ENCODE assay signal across 15 cellular contexts in genomic region chr1:3142236-3142635, GRCh38.
DNase-seq lines count a peak whose midpoint lies in the region; ATAC-seq and TF ChIP-seq lines count a peak whose summit lies in the region.
"Had no signal": no experiment of that assay in that cellular context is flagged by ENCODE, and none has a peak within 500 bp of the region (broad histone marks: within the 10 kb centered on the region; RNA-seq: fewer than 3 reads in every experiment).

No MANE protein-coding gene starts in this region.

- H3K4me3 ChIP-seq in ascending aorta (no peak overlapping the region), tibial nerve (no peak overlapping the region)
- no peak overlapping the region for H3K4me3 ChIP-seq in CD8-positive, alpha-beta memory T cell (ENCODE audit: low read length)
- H3K4me3 ChIP-seq: GM23248 had no signal

- TF ChIP-seq POLR2A in tibial nerve (IDR thresholded peaks at IDR 0.05): no peak

- POLR2A ChIA-PET in CD8-positive, alpha-beta memory T cell (lab: Charles Lee): no interaction called here

- peaks cover 2 to 39% of the 10 kb centered on the region in 2 donors for H3K4me1 ChIP-seq in ascending aorta
- H3K4me1 ChIP-seq in tibial nerve: peaks cover 0 to 69% (median 10%) of the 10 kb centered on the region in 4 donors
- H3K4me1 ChIP-seq in CD8-positive, alpha-beta memory T cell (ENCODE audit: insufficient read depth, low read length): no peaks in the 10 kb centered on the region

- peak overlapping the region; percentile 56 for H3K4me3 Mint-ChIP-seq in neural crest cell
- H3K4me3 Mint-ChIP-seq in CD8-positive, alpha-beta memory T cell: no peak overlapping the region
- H3K4me3 Mint-ChIP-seq in activated T-helper 17 cell treated with anti-CD3 and anti-CD28 coated beads, Interleukin-2, amount 50 U/mL, for 72 hours: no peak overlapping the region
- H3K4me3 Mint-ChIP-seq: CD14-positive monocyte; CD4-positive, alpha-beta T cell; H9 had no signal

- TF ChIP-seq CTCF in ascending aorta (IDR thresholded peaks at IDR 0.05) (no peak), neural crest cell (conservative IDR thresholded peaks at IDR 0.05) (no peak), tibial nerve (IDR thresholded peaks at IDR 0.05) (no peak)

- H3K27me3 ChIP-seq in ascending aorta (no peaks in the 10 kb centered on the region), tibial nerve (peaks cover 0 to 10% of the 10 kb centered on the region in 2 donors)
- no peaks in the 10 kb centered on the region for H3K27me3 ChIP-seq in CD8-positive, alpha-beta memory T cell (ENCODE audit: insufficient read depth, low read length, poor library complexity, severe bottlenecking)

- H3K9me3 ChIP-seq in ascending aorta: no peaks in the 10 kb centered on the region
- no peaks in the 10 kb centered on the region for H3K9me3 ChIP-seq in tibial nerve
- H3K9me3 ChIP-seq in CD8-positive, alpha-beta memory T cell (ENCODE audit: low read length): no peaks in the 10 kb centered on the region

- peaks cover 64% of the 10 kb centered on the region for H3K4me1 Mint-ChIP-seq in neural crest cell
- no peaks in the 10 kb centered on the region for H3K4me1 Mint-ChIP-seq in CD8-positive, alpha-beta memory T cell
- H3K4me1 Mint-ChIP-seq in activated T-helper 17 cell treated with anti-CD3 and anti-CD28 coated beads, Interleukin-2, amount 50 U/mL, for 72 hours: peaks cover 5% of the 10 kb centered on the region
- H3K4me1 Mint-ChIP-seq: CD14-positive monocyte had no signal

- peak overlapping the region; percentile 35 for H3K27ac Mint-ChIP-seq in neural crest cell (ENCODE audit: unreplicated experiment)
- no peak overlapping the region for H3K27ac Mint-ChIP-seq in CD8-positive, alpha-beta memory T cell
- H3K27ac Mint-ChIP-seq in activated T-helper 17 cell treated with anti-CD3 and anti-CD28 coated beads, Interleukin-2, amount 50 U/mL, for 72 hours: no peak overlapping the region
- H3K27ac Mint-ChIP-seq: CD14-positive monocyte; CD4-positive, alpha-beta T cell; H9 had no signal

- peaks cover 6% of the 10 kb centered on the region for H3K27me3 Mint-ChIP-seq in neural crest cell (ENCODE audit: low read depth)
- no peaks in the 10 kb centered on the region for H3K27me3 Mint-ChIP-seq in CD8-positive, alpha-beta memory T cell
- H3K27me3 Mint-ChIP-seq in activated T-helper 17 cell treated with anti-CD3 and anti-CD28 coated beads, Interleukin-2, amount 50 U/mL, for 72 hours: no peaks in the 10 kb centered on the region
- H3K27me3 Mint-ChIP-seq: CD4-positive, alpha-beta T cell had no signal

- intact Hi-C loops in ascending aorta (cut with DNase I): no loop called here

- TF ChIP-seq EP300 in tibial nerve (IDR thresholded peaks at IDR 0.05): no peak

- 12 to 38% methylated on average over 8 to 17 of the region's 17 CpGs for WGBS in tibial nerve, 2 donors

- H3K9me3 Mint-ChIP-seq in neural crest cell: no peaks in the 10 kb centered on the region
- no peaks in the 10 kb centered on the region for H3K9me3 Mint-ChIP-seq in CD8-positive, alpha-beta memory T cell
- H3K9me3 Mint-ChIP-seq in activated T-helper 17 cell treated with anti-CD3 and anti-CD28 coated beads, Interleukin-2, amount 50 U/mL, for 72 hours: no peaks in the 10 kb centered on the region
- H3K9me3 Mint-ChIP-seq: CD4-positive, alpha-beta T cell had no signal

- no peaks in the 10 kb centered on the region for H3K36me3 ChIP-seq in ascending aorta
- no peaks in the 10 kb centered on the region for H3K36me3 ChIP-seq in tibial nerve
- no peaks in the 10 kb centered on the region for H3K36me3 ChIP-seq in CD8-positive, alpha-beta memory T cell (ENCODE audit: insufficient read depth, low read length)

- DNase-seq in ascending aorta (ENCODE audit: low spot score in 2 of 2) (no peak), neural crest cell (ENCODE audit: low read depth, low spot score) (no peak), tibial nerve (ENCODE audit: low spot score in 2 of 2) (no peak), NCI-H1105 (lab: John Stamatoyannopoulos, UW) (no peak)
- DNase-seq in CD8-positive, alpha-beta memory T cell: no peak
- DNase-seq: Calu3; CD4-positive, alpha-beta T cell; COR-L47; DMS153; DND-41; GM23248; H9 had no signal

- CTCF ChIA-PET in CD8-positive, alpha-beta memory T cell (lab: Charles Lee): no interaction called here

- ATAC-seq in activated T-helper 17 cell treated with anti-CD3 and anti-CD28 coated beads, Interleukin-2, amount 50 U/mL, for 72 hours (replicated peaks): no peak
- ATAC-seq: HCT116 had no signal

- no peaks in the 10 kb centered on the region for H3K36me3 Mint-ChIP-seq in neural crest cell (ENCODE audit: low read depth)
- no peaks in the 10 kb centered on the region for H3K36me3 Mint-ChIP-seq in CD8-positive, alpha-beta memory T cell
- no peaks in the 10 kb centered on the region for H3K36me3 Mint-ChIP-seq in activated T-helper 17 cell treated with anti-CD3 and anti-CD28 coated beads, Interleukin-2, amount 50 U/mL, for 72 hours (ENCODE audit: low read depth)
- H3K36me3 Mint-ChIP-seq: CD14-positive monocyte had no signal

- H3K27ac ChIP-seq in ascending aorta (peak overlapping the region; percentile 11 to 42), tibial nerve (peak overlapping the region in 3 of 4 donors; percentile 19 to 94 (median 90))
- no peak overlapping the region for H3K27ac ChIP-seq in CD8-positive, alpha-beta memory T cell (ENCODE audit: low read depth, low read length)
- H3K27ac ChIP-seq: GM23248 had no signal
